Comparison of ENCODE assay signal across 17 cellular contexts in genomic region chr5:135227064-135228022, GRCh38.
DNase-seq lines count a peak whose midpoint lies in the region; ATAC-seq, FAIRE-seq and TF ChIP-seq lines count a peak whose summit lies in the region.
"Had no signal": no experiment of that assay in that cellular context is flagged by ENCODE, and none has a peak within 500 bp of the region (broad histone marks: within the 10 kb centered on the region; RNA-seq: fewer than 3 reads in every experiment).

No MANE protein-coding gene starts in this region.

- peaks cover 0 to 28% (median 3%) of the 10 kb centered on the region in 5 donors for H3K27me3 Mint-ChIP-seq in naive thymus-derived CD4-positive, alpha-beta T cell

- FAIRE-seq in kidney (lab: Jason Lieb, UNC) = no peak
- FAIRE-seq: D721Med had no signal

- no peak overlapping the region for H3K4me3 Mint-ChIP-seq in naive thymus-derived CD4-positive, alpha-beta T cell
- H3K4me3 Mint-ChIP-seq: CD8-positive, alpha-beta T cell had no signal

- TF ChIP-seq CTCF in DND-41 (IDR thresholded peaks at IDR 0.05; ENCODE audit: borderline replicate concordance, extremely low read depth, low read length, poor library complexity, severe bottlenecking) (no peak), kidney (IDR thresholded peaks at IDR 0.05; ENCODE audit: borderline replicate concordance, extremely low read depth, insufficient read depth) (no peak), upper lobe of right lung (IDR thresholded peaks at IDR 0.05) (no peak)

- POLR2A ChIA-PET in naive thymus-derived CD4-positive, alpha-beta T cell (lab: Charles Lee) = no interaction called here

- H3K27ac Mint-ChIP-seq in naive thymus-derived CD4-positive, alpha-beta T cell = no peak overlapping the region
- H3K27ac Mint-ChIP-seq: CD8-positive, alpha-beta T cell had no signal

- H3K9me3 Mint-ChIP-seq in naive thymus-derived CD4-positive, alpha-beta T cell = no peaks in the 10 kb centered on the region
- H3K9me3 Mint-ChIP-seq: CD8-positive, alpha-beta T cell had no signal

- H3K9me3 ChIP-seq in DND-41 (ENCODE audit: insufficient read depth, low read length, severe bottlenecking) (no peaks in the 10 kb centered on the region), kidney (ENCODE audit: control insufficient read depth in 1 of 2, low read length in 2 of 2) (peaks cover 2 to 10% of the 10 kb centered on the region in 2 donors), upper lobe of right lung (no peaks in the 10 kb centered on the region)
- no peaks in the 10 kb centered on the region for H3K9me3 ChIP-seq in naive thymus-derived CD4-positive, alpha-beta T cell (ENCODE audit: control insufficient read depth in 2 of 3, low read length in 3 of 3)
- H3K9me3 ChIP-seq: MG63 had no signal

- no peak overlapping the region for H3K4me3 ChIP-seq in DND-41 (ENCODE audit: low read depth in 1 of 2, low read length in 2 of 2)
- no peak overlapping the region for H3K4me3 ChIP-seq in kidney (ENCODE audit: low read length in 2 of 2)
- H3K4me3 ChIP-seq in upper lobe of right lung = no peak overlapping the region
- H3K4me3 ChIP-seq in naive thymus-derived CD4-positive, alpha-beta T cell (ENCODE audit: low read length) = no peak overlapping the region
- H3K4me3 ChIP-seq: MG63 had no signal

- H3K27me3 ChIP-seq in DND-41 (ENCODE audit: insufficient read depth, low read length, poor library complexity) = peaks cover 6% of the 10 kb centered on the region
- H3K27me3 ChIP-seq in upper lobe of right lung = no peaks in the 10 kb centered on the region
- H3K27me3 ChIP-seq in naive thymus-derived CD4-positive, alpha-beta T cell (ENCODE audit: control insufficient read depth in 2 of 2, insufficient read depth in 2 of 2, low read length in 2 of 2) = no peaks in the 10 kb centered on the region
- H3K27me3 ChIP-seq: MG63 had no signal

- peaks cover 0 to 9% (median 0%) of the 10 kb centered on the region in 7 donors for H3K4me1 Mint-ChIP-seq in naive thymus-derived CD4-positive, alpha-beta T cell

- no peak overlapping the region for H3K9ac ChIP-seq in DND-41 (ENCODE audit: low read depth, low read length)
- no peak overlapping the region for H3K9ac ChIP-seq in kidney (ENCODE audit: low read length in 2 of 2)

- no peak overlapping the region for H3K4me2 ChIP-seq in DND-41 (ENCODE audit: insufficient read depth, low read length)

- no peaks in the 10 kb centered on the region for H4K20me1 ChIP-seq in DND-41 (ENCODE audit: insufficient read depth, low read length)

- intact Hi-C loops in kidney (cut with DNase I) (no loop called here), upper lobe of right lung (cut with DNase I) (no loop called here)
- intact Hi-C loops in naive thymus-derived CD4-positive, alpha-beta T cell (cut with micrococcal nuclease) = no loop called here

- peak; percentile 33; the same call in 1 of the 3 replicates for ATAC-seq in DND-41 (ENCODE audit: insufficient read depth, low read depth)
- ATAC-seq in upper lobe of right lung = no peak
- no peak for ATAC-seq in naive thymus-derived CD4-positive, alpha-beta T cell
- ATAC-seq: CD8-positive, alpha-beta T cell had no signal

- no peaks in the 10 kb centered on the region for H3K4me1 ChIP-seq in DND-41 (ENCODE audit: insufficient read depth, low read length)
- H3K4me1 ChIP-seq in kidney (ENCODE audit: control insufficient read depth in 1 of 2, insufficient read depth in 1 of 2, low read depth in 1 of 2, low read length in 2 of 2) = no peaks in the 10 kb centered on the region
- H3K4me1 ChIP-seq in upper lobe of right lung = peaks cover 10% of the 10 kb centered on the region
- no peaks in the 10 kb centered on the region for H3K4me1 ChIP-seq in naive thymus-derived CD4-positive, alpha-beta T cell (ENCODE audit: control insufficient read depth in 2 of 2, insufficient read depth in 2 of 2, low read length in 2 of 2)

- CTCF ChIA-PET in naive thymus-derived CD4-positive, alpha-beta T cell (lab: Charles Lee) = interaction anchor here (0.7 kb wide), 1 partner anchor 91 kb away, joined by 3 read pairs; no protein-coding TSS in a partner anchor

- H3K27ac ChIP-seq in DND-41 (ENCODE audit: low read length) (no peak overlapping the region), kidney (ENCODE audit: low read depth in 2 of 2, low read length in 2 of 2) (no peak overlapping the region), upper lobe of right lung (no peak overlapping the region)
- no peak overlapping the region for H3K27ac ChIP-seq in naive thymus-derived CD4-positive, alpha-beta T cell (ENCODE audit: low read depth, low read length)

- DNase-seq in DND-41 = no peak
- DNase-seq in NCI-H82 (lab: John Stamatoyannopoulos, UW) = peak; percentile 74
- peak; percentile 18 for DNase-seq in kidney
- peak; percentile 27 for DNase-seq in upper lobe of right lung
- no peak for DNase-seq in activated CD4-positive, alpha-beta T cell treated with anti-CD3 and anti-CD28 coated beads, Interleukin-2, amount 50 U/mL, for 48 hours
- no peak for DNase-seq in naive thymus-derived CD4-positive, alpha-beta T cell
- no peak for DNase-seq in stimulated activated CD4-positive, alpha-beta T cell treated with anti-CD3 and anti-CD28 coated beads, Interleukin-12 subunit alpha, Interleukin-12 subunit beta, amount 100 ng/mL, for 4 hours
- DNase-seq: CD8-positive, alpha-beta T cell; DMS79; H7; Karpas-422; MG63; NCI-H1092 treated with DMSO at 0.1 percent for 48 hours; NCI-H2081 treated with DMSO at 0.1 percent for 48 hours; NCI-H2227 treated with DMSO at 0.1 percent for 48 hours; NCI-H526 treated with DMSO at 0.1 percent for 48 hours had no signal

- H3K79me2 ChIP-seq in DND-41 (ENCODE audit: insufficient read depth, low read length) = no peaks in the 10 kb centered on the region

- H2AFZ ChIP-seq in DND-41 (ENCODE audit: low read depth, low read length) = no peak overlapping the region

- H3K36me3 ChIP-seq in DND-41 (ENCODE audit: insufficient read depth, low read length) = no peaks in the 10 kb centered on the region
- H3K36me3 ChIP-seq in kidney (ENCODE audit: control insufficient read depth in 1 of 2, insufficient read depth in 2 of 2, low read length in 2 of 2) = no peaks in the 10 kb centered on the region
- H3K36me3 ChIP-seq in upper lobe of right lung = no peaks in the 10 kb centered on the region
- H3K36me3 ChIP-seq in naive thymus-derived CD4-positive, alpha-beta T cell (ENCODE audit: control insufficient read depth in 2 of 3, insufficient read depth in 3 of 3, low read length in 3 of 3) = no peaks in the 10 kb centered on the region
- H3K36me3 ChIP-seq: MG63 had no signal

- no peaks in the 10 kb centered on the region for H3K36me3 Mint-ChIP-seq in naive thymus-derived CD4-positive, alpha-beta T cell
- H3K36me3 Mint-ChIP-seq: CD8-positive, alpha-beta T cell had no signal

Comparison
In these comparisons a context has a peak if more than half of its experiments do, and no peak if none do; other contexts are left out.
1. DNase-seq: peak in NCI-H82 (single experiment), kidney (single experiment) and upper lobe of right lung (single experiment); none in DND-41 (single experiment), activated CD4-positive, alpha-beta T cell treated with anti-CD3 and anti-CD28 coated beads, Interleukin-2, amount 50 U/mL, for 48 hours (0 of 2), naive thymus-derived CD4-positive, alpha-beta T cell (0 of 9) and stimulated activated CD4-positive, alpha-beta T cell treated with anti-CD3 and anti-CD28 coated beads, Interleukin-12 subunit alpha, Interleukin-12 subunit beta, amount 100 ng/mL, for 4 hours (single experiment).